In the genomic region with DNA sequence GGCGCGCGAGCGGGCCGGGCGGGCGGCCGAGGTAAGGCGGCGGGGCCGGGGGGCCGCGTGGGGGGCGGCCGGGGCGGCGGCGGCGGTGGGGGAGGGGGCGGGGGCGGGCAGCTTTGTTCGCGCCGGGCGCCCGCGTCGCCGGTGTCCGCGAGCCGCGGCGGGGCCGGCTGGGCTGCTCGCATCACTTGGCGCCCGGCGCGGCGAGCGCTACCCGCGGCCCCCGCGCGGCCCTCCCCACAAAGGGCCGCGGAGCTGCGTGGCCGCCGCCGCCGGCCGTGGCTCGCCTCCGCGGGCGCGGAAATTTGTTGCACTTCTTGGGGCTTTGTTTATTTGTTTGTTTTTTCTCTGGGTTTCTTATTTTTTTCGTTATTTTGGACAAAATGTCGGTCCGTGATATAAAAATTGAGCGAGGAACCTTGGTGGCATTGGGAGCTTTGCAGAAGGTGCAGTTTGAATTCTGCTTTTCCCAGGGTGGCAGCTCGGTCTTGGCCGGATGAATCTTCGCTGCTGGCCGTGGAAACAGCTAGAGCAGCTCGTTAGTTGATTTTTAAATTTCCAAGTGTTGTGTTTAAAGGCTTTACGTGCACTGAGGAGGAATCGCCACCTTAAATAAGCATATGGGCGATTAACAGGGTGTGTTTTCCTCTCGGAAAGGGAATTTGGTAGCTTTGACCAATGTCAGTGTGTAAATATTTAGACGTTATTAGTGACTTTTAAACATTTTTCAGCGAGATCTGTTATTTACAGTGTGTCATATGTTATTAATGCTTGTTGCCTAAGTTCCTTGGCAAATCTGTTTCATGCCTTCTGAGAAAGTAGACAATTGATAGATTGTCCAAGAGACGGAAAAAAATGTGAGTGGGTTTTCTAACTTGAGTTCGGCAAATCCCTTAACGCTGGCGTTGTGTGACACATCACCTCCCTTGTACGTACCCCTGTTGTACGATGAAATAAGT, we compare ENCODE assay signal across 8 cellular contexts. TPM values are rescaled to one million over a fixed set of nuclear protein-coding genes. Genes with fewer than 3 reads are reported as not detected.
DNase-seq lines count a peak whose midpoint lies in the region; ATAC-seq and TF ChIP-seq lines count a peak whose summit lies in the region.

No MANE protein-coding gene starts in this region.

- H2BK5ac ChIP-seq in IMR-90 (ENCODE audit: low read depth, low read length, poor library complexity, severe bottlenecking) = peak overlapping the region; percentile 40

- peak overlapping the region; percentile 55 for H3K4ac ChIP-seq in IMR-90 (ENCODE audit: low read depth, low read length)

- in situ Hi-C loops in ACHN (cut with HindIII; ENCODE audit: low pct_ligation_motif_present, low pct_unique_long_range_greater_than_20kb, low sequenced_read_pairs) (no loop called here), GM13977 (cut with MboI; ENCODE audit: low pct_unique_long_range_greater_than_20kb, low sequenced_read_pairs, unreplicated experiment) (no loop called here), IMR-90 (cut with MboI; ENCODE audit: low sequenced_read_pairs) (loop anchor here (10.0 kb wide), 1 partner anchor 856 kb away; no protein-coding TSS in a partner anchor)

- peak overlapping the region; percentile 89 for H3K14ac ChIP-seq in IMR-90 (replicated peaks; ENCODE audit: low read depth, low read length)

- intact Hi-C loops in IMR-90 (cut with micrococcal nuclease) = loop anchor here (1.0 to 5.0 kb wide), 7 partner anchors 91 to 1151 kb away; no protein-coding TSS in a partner anchor

- POLR2A ChIA-PET in IMR-90 (lab: Charles Lee; ENCODE audit: unreplicated experiment) = interaction anchor here (0.6 to 0.9 kb wide), 4 partner anchors 265 to 769 kb away, joined by 3 to 8 read pairs (median 6); no protein-coding TSS in a partner anchor

- CTCF ChIA-PET in IMR-90 (lab: Yijun Ruan, JAX) = interaction anchor here (0.6 to 2.4 kb wide), 6 partner anchors 15 to 855 kb away, joined by 3 to 12 read pairs (median 4); no protein-coding TSS in a partner anchor

- TF ChIP-seq CTCF in GM13977 (IDR thresholded peaks at IDR 0.05; ENCODE audit: extremely low read depth, insufficient read depth, missing control alignments) = no peak
- no peak for TF ChIP-seq CTCF in IMR-90 (conservative IDR thresholded peaks at IDR 0.05; ENCODE audit: low read depth, low read length)
- peak; percentile 8; the same call in 1 of the 2 replicates for TF ChIP-seq CTCF in VCaP (conservative IDR thresholded peaks at IDR 0.05)
- no peak for TF ChIP-seq CTCF in lung (IDR thresholded peaks at IDR 0.05; ENCODE audit: control extremely low read depth, extremely low read depth)

- DNase-seq in ACHN (peak; percentile 44), GM13977 (ENCODE audit: low spot score) (peak; percentile 54), IMR-90 (peak; percentile 44), lung (ENCODE audit: low spot score) (no peak), iPS-NIHi11 (ENCODE audit: low spot score) (no peak)
- DNase-seq in stimulated activated naive B cell treated with anti-CD40 and anti-IgM and Interleukin-4, amounts not matched to agents 10 μg/mL and 1 μg/mL and 100 μg/mL, for 72 hours = no peak

- H3K36me3 ChIP-seq in IMR-90 (ENCODE audit: control insufficient read depth, insufficient read depth, low read length) = no peaks in the 10 kb centered on the region
- no peaks in the 10 kb centered on the region for H3K36me3 ChIP-seq in duodenal mucosa (ENCODE audit: control insufficient read depth in 1 of 2, insufficient read depth in 2 of 2, low read length in 2 of 2)
- H3K36me3 ChIP-seq in lung (ENCODE audit: control insufficient read depth in 2 of 2, insufficient read depth in 2 of 2, low read length in 2 of 2) = no peaks in the 10 kb centered on the region

- H2BK15ac ChIP-seq in IMR-90 (ENCODE audit: low read depth, low read length) = no peak overlapping the region

- peak overlapping the region; percentile 15; the same call in 1 of the 2 replicates for H4K91ac ChIP-seq in IMR-90 (ENCODE audit: insufficient read depth, low read depth, low read length)

- peaks cover 17 to 27% of the 10 kb centered on the region in 2 donors for H3K4me1 Mint-ChIP-seq in stimulated activated naive B cell treated with anti-CD40 and anti-IgM and Interleukin-4, amounts not matched to agents 10 μg/mL and 1 μg/mL and 100 μg/mL, for 72 hours

- H3K27me3 ChIP-seq in IMR-90 (ENCODE audit: control insufficient read depth, insufficient read depth, low read length) = no peaks in the 10 kb centered on the region
- no peaks in the 10 kb centered on the region for H3K27me3 ChIP-seq in duodenal mucosa (ENCODE audit: control insufficient read depth in 1 of 2, insufficient read depth in 2 of 2, low read length in 2 of 2)
- no peaks in the 10 kb centered on the region for H3K27me3 ChIP-seq in lung (ENCODE audit: control insufficient read depth, insufficient read depth)

- dilution Hi-C loops in IMR-90 (cut with HindIII; ENCODE audit: low sequenced_read_pairs, unreplicated experiment) = no loop called here

- peak overlapping the region; percentile 96 to 98 for H3K4me3 Mint-ChIP-seq in stimulated activated naive B cell treated with anti-CD40 and anti-IgM and Interleukin-4, amounts not matched to agents 10 μg/mL and 1 μg/mL and 100 μg/mL, for 72 hours

- H3K4me2 ChIP-seq in IMR-90 (ENCODE audit: low read depth, low read length) = peak overlapping the region; percentile 99

- peak overlapping the region; percentile 6 for H2AK9ac ChIP-seq in IMR-90 (replicated peaks; ENCODE audit: low read depth, low read length, poor library complexity)

- H3K4me1 ChIP-seq in IMR-90 (ENCODE audit: control insufficient read depth, insufficient read depth, low read length) = 0 out of 2 replicates have a peak, but pooled peaks cover 7% of the 10 kb centered on the region
- H3K4me1 ChIP-seq in duodenal mucosa (ENCODE audit: control insufficient read depth in 1 of 2, insufficient read depth in 2 of 2, low read length in 2 of 2) = peaks cover 18 to 25% of the 10 kb centered on the region in 2 donors
- H3K4me1 ChIP-seq in lung (ENCODE audit: control insufficient read depth in 2 of 2, insufficient read depth in 2 of 2, low read length in 2 of 2) = peaks cover 2 to 11% of the 10 kb centered on the region in 2 donors

- H3K9me3 ChIP-seq in IMR-90 (ENCODE audit: control insufficient read depth, insufficient read depth, low read length) (no peaks in the 10 kb centered on the region), duodenal mucosa (ENCODE audit: control insufficient read depth in 1 of 2, low read length in 2 of 2) (no peaks in the 10 kb centered on the region), lung (ENCODE audit: control insufficient read depth in 2 of 2, insufficient read depth in 1 of 2, low read length in 1 of 2) (no peaks in the 10 kb centered on the region)

- peak overlapping the region in 1 of 2 experiments; percentile 48; a peak in 2 of 4 replicates for H4K8ac ChIP-seq in IMR-90 (ENCODE audit: low read depth in 2 of 2, low read length in 2 of 2)

- peak overlapping the region; percentile 94 for H3K18ac ChIP-seq in IMR-90 (ENCODE audit: low read depth, low read length)

- H3K56ac ChIP-seq in IMR-90 (ENCODE audit: extremely low read depth, insufficient read depth, low read length) = peak overlapping the region; percentile 89

- no peak for TF ChIP-seq RAD21 in IMR-90 (IDR thresholded peaks at IDR 0.05; ENCODE audit: low read length)

- peak overlapping the region; percentile 83 for H3K9ac ChIP-seq in IMR-90 (ENCODE audit: low read depth, low read length)
- H3K9ac ChIP-seq in duodenal mucosa (ENCODE audit: low read depth in 1 of 2, low read length in 2 of 2) = peak overlapping the region; percentile 68 to 93

- H3K9me3 Mint-ChIP-seq in stimulated activated naive B cell treated with anti-CD40 and anti-IgM and Interleukin-4, amounts not matched to agents 10 μg/mL and 1 μg/mL and 100 μg/mL, for 72 hours = no peaks in the 10 kb centered on the region

- peak overlapping the region; percentile 78 for H3K23ac ChIP-seq in IMR-90 (ENCODE audit: low read depth, low read length)

- H3K36me3 Mint-ChIP-seq in stimulated activated naive B cell treated with anti-CD40 and anti-IgM and Interleukin-4, amounts not matched to agents 10 μg/mL and 1 μg/mL and 100 μg/mL, for 72 hours = peaks cover 5 to 7% of the 10 kb centered on the region in 2 donors

- WGBS in IMR-90 (ENCODE audit: extremely low coverage in 2 of 2, insufficient read length in 1 of 2), 2 experiments = 0% methylated on average over 24 of the region's 81 CpGs; no CpG with 5 or more reads in 1 of the 2 experiments
- WGBS in lung, 2 donors = 0 to 1% methylated on average over 46 to 81 of the region's 81 CpGs

- H3K4me3 ChIP-seq in IMR-90 (ENCODE audit: insufficient read depth, low read depth, low read length) (peak overlapping the region; percentile 96), duodenal mucosa (ENCODE audit: low read depth in 1 of 2, low read length in 2 of 2) (peak overlapping the region; percentile 84 to 93), lung (peak overlapping the region; percentile 62)

- peak overlapping the region; percentile 23 for H2BK120ac ChIP-seq in IMR-90 (ENCODE audit: low read depth, low read length)

- H3K27me3 Mint-ChIP-seq in stimulated activated naive B cell treated with anti-CD40 and anti-IgM and Interleukin-4, amounts not matched to agents 10 μg/mL and 1 μg/mL and 100 μg/mL, for 72 hours = no peaks in the 10 kb centered on the region

- peak overlapping the region; percentile 96 for H3K27ac Mint-ChIP-seq in stimulated activated naive B cell treated with anti-CD40 and anti-IgM and Interleukin-4, amounts not matched to agents 10 μg/mL and 1 μg/mL and 100 μg/mL, for 72 hours

- no peak overlapping the region for H2AK5ac ChIP-seq in IMR-90 (ENCODE audit: low read depth, low read length)

- peaks cover 0 to 24% of the 10 kb centered on the region in 2 experiments; a peak in 2 of 4 replicates for H3K79me1 ChIP-seq in IMR-90 (ENCODE audit: low read depth in 1 of 2, low read length in 2 of 2)

- peak overlapping the region; percentile 1 for H2AFZ ChIP-seq in IMR-90 (replicated peaks; ENCODE audit: low read length, poor library complexity)

- BruUV-seq in IMR-90 (replicated peaks; lab: Mats Ljungman, UMichigan) = no TSS peak

- no peak overlapping the region; the same call in 1 of the 2 replicates for H2BK20ac ChIP-seq in IMR-90 (ENCODE audit: low read depth, low read length)

- H3K9me1 ChIP-seq in IMR-90 (ENCODE audit: insufficient read depth, low read length) = peaks cover 3% of the 10 kb centered on the region; the same call in 1 of the 2 replicates

- ATAC-seq in IMR-90 (ENCODE audit: low read depth) (peak; percentile 18), lung (ENCODE audit: insufficient read depth, low FRiP score) (no peak)
- peak; percentile 20 to 25 for ATAC-seq in stimulated activated naive B cell treated with anti-CD40 and anti-IgM and Interleukin-4, amounts not matched to agents 10 μg/mL and 1 μg/mL and 100 μg/mL, for 72 hours (replicated peaks)

- peak overlapping the region; percentile 58 for H3K27ac ChIP-seq in IMR-90 (ENCODE audit: insufficient read depth, low read length)
- H3K27ac ChIP-seq in VCaP = peak overlapping the region; percentile 68
- H3K27ac ChIP-seq in duodenal mucosa (ENCODE audit: low read depth, low read length) = no peak overlapping the region
- peak overlapping the region; percentile 94 for H3K27ac ChIP-seq in lung (ENCODE audit: low read depth in 1 of 2, low read length in 1 of 2)

- H4K20me1 ChIP-seq in IMR-90 (ENCODE audit: insufficient read depth, low read length) = peaks cover 4% of the 10 kb centered on the region; the same call in 1 of the 2 replicates

- TF ChIP-seq POLR2A in IMR-90 (IDR thresholded peaks at IDR 0.05; ENCODE audit: low read depth, low read length) = no peak; the same call in 1 of the 2 replicates

- H4K5ac ChIP-seq in IMR-90 (ENCODE audit: low read depth, low read length) = peak overlapping the region; percentile 74

RNA-seq across cellular contexts. Expression of a gene that starts 0.8 kb away (rescaled TPM):
- total RNA-seq in IMR-90 (2012; rRNA removed) (92.8 and 106 TPM in 2 replicates), lung (100 to 1,000 TPM in 1 of 2 donors, 10 to 100 TPM in 1; 44.1 to 103 TPM)
- polyA plus RNA-seq in IMR-90 (2012; rRNA removed) (89.7 and 114 TPM in 2 replicates), lung (10 to 100 TPM; 36.4 to 41.7 TPM)
- polyA plus RNA-seq in IMR-90 (2012; cell fraction: cytosol; rRNA removed) = 43.0 and 45.4 TPM in 2 replicates
- polyA plus RNA-seq in IMR-90 (2012; cell fraction: nucleus; rRNA removed; ENCODE audit: low replicate concordance) = 17.3 and 152 TPM in 2 replicates

Comparison
In these comparisons a context has a peak if more than half of its experiments do, and no peak if none do; other contexts are left out.
1. DNase-seq: peak in ACHN (single experiment), GM13977 (single experiment) and IMR-90 (single experiment); none in lung (single experiment), stimulated activated naive B cell treated with anti-CD40 and anti-IgM and Interleukin-4, amounts not matched to agents 10 μg/mL and 1 μg/mL and 100 μg/mL, for 72 hours (single experiment) and iPS-NIHi11 (single experiment).
2. Peak in every context shown above with its lines, with median percentiles within 50 percentile points of each other: H3K4me3 ChIP-seq.